Comparison of ENCODE assay signal across 17 cellular contexts in genomic region chr17:45104497-45104896, GRCh38. TPM values are rescaled to one million over a fixed set of nuclear protein-coding genes. Genes with fewer than 3 reads are reported as not detected.
DNase-seq lines count a peak whose midpoint lies in the region; ATAC-seq lines count a peak whose summit lies in the region.
"Had no signal": no experiment of that assay in that cellular context is flagged by ENCODE, and none has a peak within 500 bp of the region (broad histone marks: within the 10 kb centered on the region; RNA-seq: fewer than 3 reads in every experiment).

No MANE protein-coding gene starts in this region.

- H3K4me1 ChIP-seq in right cardiac atrium (ENCODE audit: control insufficient read depth, insufficient read depth, low read length) (peaks cover 6% of the 10 kb centered on the region), skeletal muscle tissue (ENCODE audit: control insufficient read depth in 3 of 3, insufficient read depth in 3 of 3, low read length in 3 of 3) (peaks cover 79 to 84% (median 80%) of the 10 kb centered on the region in 3 donors)

- peak overlapping the region; percentile 79 for H3K27ac ChIP-seq in right cardiac atrium (ENCODE audit: low read length)
- H3K27ac ChIP-seq in skeletal muscle tissue (ENCODE audit: low read depth, low read length), result peak overlapping the region; percentile 51
- H3K27ac ChIP-seq: 22Rv1, C4-2B had no signal

- intact Hi-C loops in right cardiac atrium (cut with DNase I), result no loop called here

- no peak overlapping the region for H3K4me3 Mint-ChIP-seq in activated T-cell treated with anti-CD3 and anti-CD28 coated beads, Interleukin-2, amount 50 U/mL, for 24 hours
- no peak overlapping the region for H3K4me3 Mint-ChIP-seq in IgD-negative memory B cell
- H3K4me3 Mint-ChIP-seq: GM23338 had no signal

- H3K9ac ChIP-seq in skeletal muscle tissue (ENCODE audit: low read depth in 1 of 3, low read length in 3 of 3), result peak overlapping the region in 2 of 3 donors; percentile 67 to 76

- H3K4me1 Mint-ChIP-seq in activated T-cell treated with anti-CD3 and anti-CD28 coated beads, Interleukin-2, amount 50 U/mL, for 24 hours (ENCODE audit: low read depth), result no peaks in the 10 kb centered on the region
- no peaks in the 10 kb centered on the region for H3K4me1 Mint-ChIP-seq in IgD-negative memory B cell
- H3K4me1 Mint-ChIP-seq: GM23338 had no signal

- no peak overlapping the region for H3K4me3 ChIP-seq in right cardiac atrium (ENCODE audit: low read length)
- H3K4me3 ChIP-seq in skeletal muscle tissue (ENCODE audit: low read length in 3 of 3), result peak overlapping the region in 1 of 3 donors; percentile 22
- H3K4me3 ChIP-seq: GM23338 had no signal

- H3K36me3 ChIP-seq in skeletal muscle tissue (ENCODE audit: control insufficient read depth in 3 of 3, insufficient read depth in 3 of 3, low read length in 3 of 3), result peaks cover 58 to 60% (median 60%) of the 10 kb centered on the region in 3 donors

- H3K27me3 ChIP-seq in right cardiac atrium (ENCODE audit: control insufficient read depth, insufficient read depth), result no peaks in the 10 kb centered on the region
- H3K27me3 ChIP-seq in skeletal muscle tissue (ENCODE audit: control insufficient read depth in 3 of 3, insufficient read depth in 3 of 3, low read length in 3 of 3), result no peaks in the 10 kb centered on the region

- H3K27me3 Mint-ChIP-seq in activated T-cell treated with anti-CD3 and anti-CD28 coated beads, Interleukin-2, amount 50 U/mL, for 24 hours, result no peaks in the 10 kb centered on the region
- no peaks in the 10 kb centered on the region for H3K27me3 Mint-ChIP-seq in IgD-negative memory B cell

- H3K36me3 Mint-ChIP-seq in activated T-cell treated with anti-CD3 and anti-CD28 coated beads, Interleukin-2, amount 50 U/mL, for 24 hours (ENCODE audit: low read depth), result peaks cover 89% of the 10 kb centered on the region
- H3K36me3 Mint-ChIP-seq in IgD-negative memory B cell, result no peaks in the 10 kb centered on the region

- WGBS in right cardiac atrium, result 89% methylated on average over 6 of the region's 6 CpGs

- no peaks in the 10 kb centered on the region for H3K9me3 Mint-ChIP-seq in activated T-cell treated with anti-CD3 and anti-CD28 coated beads, Interleukin-2, amount 50 U/mL, for 24 hours
- H3K9me3 Mint-ChIP-seq in IgD-negative memory B cell, result no peaks in the 10 kb centered on the region
- H3K9me3 Mint-ChIP-seq: GM23338 had no signal

- H3K9me3 ChIP-seq in right cardiac atrium (ENCODE audit: control insufficient read depth, low read length), result no peaks in the 10 kb centered on the region
- H3K9me3 ChIP-seq in skeletal muscle tissue (ENCODE audit: control insufficient read depth in 3 of 3, low read length in 3 of 3), result no peaks in the 10 kb centered on the region

- no peak for ATAC-seq in right cardiac atrium
- ATAC-seq in GM21390 (IDR thresholded peaks at IDR 0.05; ENCODE audit: unreplicated experiment), result no peak
- no peak for ATAC-seq in GM21786 (IDR thresholded peaks at IDR 0.05; ENCODE audit: unreplicated experiment)
- ATAC-seq: GM23338, Panc1 had no signal

- peak overlapping the region; percentile 30 for H3K27ac Mint-ChIP-seq in activated T-cell treated with anti-CD3 and anti-CD28 coated beads, Interleukin-2, amount 50 U/mL, for 24 hours
- peak overlapping the region in 2 of 3 donors; percentile 23 to 41 for H3K27ac Mint-ChIP-seq in IgD-negative memory B cell
- H3K27ac Mint-ChIP-seq: GM23338 had no signal

- no peak for DNase-seq in activated T-cell treated with anti-CD3 and anti-CD28 coated beads, Interleukin-2, amount 50 U/mL, for 24 hours
- DNase-seq in activated T-cell treated with anti-CD3 and anti-CD28 coated beads for 4 hours, result no peak
- DNase-seq in right cardiac atrium, result peak in 2 of 3 donors; percentile 10 to 63
- no peak for DNase-seq in activated effector memory CD4-positive, alpha-beta T cell treated with anti-CD3 and anti-CD28 coated beads, Interleukin-2, amount 50 U/mL, for 16 hours
- DNase-seq: AML-193, DMS 273 treated with DMSO at 0.1 percent for 48 hours, DND-41, NCI-H1105, NCI-H1694 had no signal

RNA-seq across cellular contexts. Expression of gene PLCD3, which starts 27.8 kb away (rescaled TPM):
- polyA plus RNA-seq in IgD-negative memory B cell, result not detected
- total RNA-seq in right cardiac atrium, result 100 to 1,000 TPM in 3 of 4 donors, 10 to 100 TPM in 1; 94.2 to 164 (median 138) TPM
- 100 TPM for polyA plus RNA-seq in right cardiac atrium
- 12.0 TPM for total RNA-seq in skeletal muscle tissue

RNA-seq across cellular contexts. Expression of gene ACBD4, which starts 31.0 kb away (rescaled TPM):
- polyA plus RNA-seq in IgD-negative memory B cell (17.6 TPM), right cardiac atrium (12.0 TPM)
- total RNA-seq in right cardiac atrium (10 to 100 TPM; 11.9 to 14.8 (median 12.6) TPM), skeletal muscle tissue (3.1 TPM)

RNA-seq across cellular contexts. Expression of gene NMT1, which starts 43.4 kb away (rescaled TPM):
- polyA plus RNA-seq in IgD-negative memory B cell (84.4 TPM), right cardiac atrium (33.4 TPM)
- total RNA-seq in right cardiac atrium (100 to 1,000 TPM in 1 of 4 donors, 10 to 100 TPM in 3; 66.3 to 105 (median 72.2) TPM), skeletal muscle tissue (35.5 TPM)

RNA-seq across cellular contexts. Expression of gene HEXIM1, which starts 43.8 kb away (rescaled TPM):
- polyA plus RNA-seq in IgD-negative memory B cell (3.6 TPM), right cardiac atrium (21.2 TPM)
- total RNA-seq in right cardiac atrium (10 to 100 TPM; 37.1 to 42.6 (median 40.6) TPM), skeletal muscle tissue (14.6 TPM)

RNA-seq across cellular contexts. Expression of gene DCAKD, which starts 53.1 kb away (rescaled TPM):
- 13.8 TPM for polyA plus RNA-seq in IgD-negative memory B cell
- 10 to 100 TPM; 36.3 to 40.2 (median 37.2) TPM for total RNA-seq in right cardiac atrium
- polyA plus RNA-seq in right cardiac atrium, result 23.6 TPM
- 20.9 TPM for total RNA-seq in skeletal muscle tissue

Comparison
In these comparisons a context has a peak if more than half of its experiments do, and no peak if none do; other contexts are left out.
1. DNase-seq: peak in right cardiac atrium (2 of 3); none in activated T-cell treated with anti-CD3 and anti-CD28 coated beads, Interleukin-2, amount 50 U/mL, for 24 hours (single experiment), activated T-cell treated with anti-CD3 and anti-CD28 coated beads for 4 hours (single experiment) and activated effector memory CD4-positive, alpha-beta T cell treated with anti-CD3 and anti-CD28 coated beads, Interleukin-2, amount 50 U/mL, for 16 hours (single experiment).